In genomic region chr1:119000371-119001180, GRCh38 we compare ENCODE assay signal across 12 cellular contexts. TPM values are rescaled to one million over a fixed set of nuclear protein-coding genes. Genes with fewer than 3 reads are reported as not detected.
A peak's percentile ranks its signal among the peaks of the same experiment; 100 is the strongest.
DNase-seq lines count a peak whose midpoint lies in the region; ATAC-seq, FAIRE-seq and TF ChIP-seq lines count a peak whose summit lies in the region.
"Had no signal": no experiment of that assay in that cellular context is flagged by ENCODE, and none has a peak within 500 bp of the region (broad histone marks: within the 10 kb centered on the region; RNA-seq: fewer than 3 reads in every experiment).

No MANE protein-coding gene starts in this region.

- no peaks in the 10 kb centered on the region for H3K79me2 ChIP-seq in GM23248 (ENCODE audit: insufficient read depth)
- no peaks in the 10 kb centered on the region for H3K79me2 ChIP-seq in astrocyte (ENCODE audit: insufficient read depth, low read length)

- peaks cover 21% of the 10 kb centered on the region for H3K9me3 Mint-ChIP-seq in astrocyte (ENCODE audit: unreplicated experiment)

- H3K4me3 Mint-ChIP-seq in astrocyte (ENCODE audit: unreplicated experiment): peak overlapping the region; percentile 57
- H3K4me3 Mint-ChIP-seq: central memory CD8-positive, alpha-beta T cell had no signal

- H3K9me3 ChIP-seq in GM23248 (ENCODE audit: low read depth) (no peaks in the 10 kb centered on the region), astrocyte (ENCODE audit: insufficient read depth, low read depth, low read length) (peaks cover 1% of the 10 kb centered on the region), iPS DF 6.9 (ENCODE audit: control insufficient read depth, insufficient read depth, low read length) (no peaks in the 10 kb centered on the region)

- DNase-seq in GM23248 (peak; percentile 77), astrocyte (ENCODE audit: low read depth) (no peak), iPS DF 6.9 (ENCODE audit: low read depth, low spot score) (no peak), skeletal muscle cell (ENCODE audit: low read depth) (no peak), germinal center (ENCODE audit: low spot score) (no peak), NCI-H748 treated with DMSO at 0.1 percent for 48 hours (lab: John Stamatoyannopoulos, UW) (no peak), HK-2 (ENCODE audit: unreplicated experiment) (no peak)
- DNase-seq: NCI-H1048 had no signal

- H3K36me3 Mint-ChIP-seq in astrocyte (ENCODE audit: low read depth, unreplicated experiment): peaks cover 4% of the 10 kb centered on the region

- no peaks in the 10 kb centered on the region for H3K36me3 ChIP-seq in GM23248 (ENCODE audit: low read depth)
- H3K36me3 ChIP-seq in astrocyte (ENCODE audit: insufficient read depth, low read length): no peaks in the 10 kb centered on the region
- H3K36me3 ChIP-seq in iPS DF 6.9 (ENCODE audit: control insufficient read depth, insufficient read depth, low read length): no peaks in the 10 kb centered on the region

- H3F3A ChIP-seq in GM23248 (ENCODE audit: insufficient read depth): no peaks in the 10 kb centered on the region

- no peaks in the 10 kb centered on the region for H3K9me2 ChIP-seq in GM23248 (ENCODE audit: insufficient read depth)

- H3K4me1 ChIP-seq in GM23248 (ENCODE audit: insufficient read depth) (peaks cover 8% of the 10 kb centered on the region), astrocyte (ENCODE audit: insufficient read depth, low read length) (peaks cover 12% of the 10 kb centered on the region), iPS DF 6.9 (ENCODE audit: control insufficient read depth, insufficient read depth, low read length) (peaks cover 5% of the 10 kb centered on the region)

- peak overlapping the region; percentile 75 for H3K9ac ChIP-seq in GM23248
- H3K9ac ChIP-seq in astrocyte (ENCODE audit: low read length): peak overlapping the region; percentile 3

- peak overlapping the region; percentile 61 for H3K4me3 ChIP-seq in GM23248
- peak overlapping the region; percentile 33 for H3K4me3 ChIP-seq in astrocyte (ENCODE audit: insufficient read depth, low read depth, low read length)
- peak overlapping the region; percentile 22; the same call in 1 of the 2 replicates for H3K4me3 ChIP-seq in iPS DF 6.9 (ENCODE audit: low read length)
- H3K4me3 ChIP-seq in skeletal muscle cell (ENCODE audit: low read depth, low read length): peak overlapping the region; percentile 19

- peak overlapping the region; percentile 12 for H3K27ac Mint-ChIP-seq in astrocyte (ENCODE audit: unreplicated experiment)

- H3K27me3 ChIP-seq in GM23248 (replicated peaks; ENCODE audit: insufficient read depth) (no peaks in the 10 kb centered on the region), astrocyte (ENCODE audit: insufficient read depth, low read length) (peaks cover 92% of the 10 kb centered on the region), iPS DF 6.9 (ENCODE audit: control insufficient read depth, insufficient read depth, low read length) (peaks cover 95% of the 10 kb centered on the region)

- no peak for FAIRE-seq in astrocyte (lab: Jason Lieb, UNC)

- ATAC-seq in GM18870 (IDR thresholded peaks at IDR 0.05; ENCODE audit: unreplicated experiment): no peak
- ATAC-seq: Panc1 had no signal

- 3 to 5% methylated on average over 44 of the region's 44 CpGs for WGBS in GM23248 (ENCODE audit: low coverage in 1 of 2, low lambda C conversion rate in 2 of 2, missing lambda C conversion rate in 2 of 2), 2 experiments
- WGBS in iPS DF 6.9 (ENCODE audit: insufficient coverage, insufficient read length): no CpG with 5 or more reads among the region's 44 CpGs

- H3K27ac ChIP-seq in GM23248 (0 out of 2 replicates have a peak overlapping the region, but pooled peaks have one; percentile 68), astrocyte (ENCODE audit: low read depth, low read length) (no peak overlapping the region), iPS DF 6.9 (ENCODE audit: low read length) (no peak overlapping the region)

- H2AFZ ChIP-seq in GM23248: peak overlapping the region; percentile 84
- peak overlapping the region; percentile 56 for H2AFZ ChIP-seq in astrocyte (ENCODE audit: low read depth, low read length)

- in situ Hi-C loops in GM23248 (cut with MboI): no loop called here

- H3K4me2 ChIP-seq in GM23248 (ENCODE audit: unreplicated experiment) (peak overlapping the region; percentile 74), astrocyte (ENCODE audit: low read length) (peak overlapping the region; percentile 76)

- peaks cover 7% of the 10 kb centered on the region for H3K4me1 Mint-ChIP-seq in astrocyte (ENCODE audit: low read depth, unreplicated experiment)

- H3K27me3 Mint-ChIP-seq in astrocyte (ENCODE audit: low read depth, unreplicated experiment): peaks cover 87% of the 10 kb centered on the region

- TF ChIP-seq CTCF in astrocyte (IDR thresholded peaks at IDR 0.05; ENCODE audit: insufficient read depth, low read depth, low read length): no peak

- H4K20me1 ChIP-seq in GM23248 (ENCODE audit: insufficient read depth) (no peaks in the 10 kb centered on the region), astrocyte (ENCODE audit: insufficient read depth, low read length) (no peaks in the 10 kb centered on the region)

RNA-seq across cellular contexts. Expression of gene TBX15, which starts 12.4 kb away (rescaled TPM):
- 32.2 and 38.7 TPM in 2 replicates for total RNA-seq in GM23248 (2014; rRNA removed; shearing (Covaris generic))
- polyA plus RNA-seq in GM23248 (2016; fragmentation: Nextera tagmentation; extraction: Ambion mirVana): 39.8 and 41.7 TPM in 2 replicates
- 0.07 and 0.10 TPM in 2 replicates for total RNA-seq in astrocyte
- total RNA-seq: activated CD8-positive, alpha-beta memory T cell treated with anti-CD3 and anti-CD28 coated beads for 36 hours had no signal

Comparison
In these comparisons a context has a peak if more than half of its experiments do, and no peak if none do; other contexts are left out.
1. RNA of gene TBX15, which starts 12.4 kb away (total RNA-seq): 32.2 to 38.7 TPM in GM23248; 0.07 to 0.10 TPM in astrocyte; every median in the first group is over 10 times any median in the second.
2. Peak in every context shown above with its lines, with median percentiles within 50 percentile points of each other: H3K4me3 ChIP-seq.